In genomic region chr22:35547993-35548761, GRCh38 we compare ENCODE assay signal across 21 cellular contexts. TPM values are rescaled to one million over a fixed set of nuclear protein-coding genes. Genes with fewer than 3 reads are reported as not detected.
A peak's percentile ranks its signal among the peaks of the same experiment; 100 is the strongest.
DNase-seq lines count a peak whose midpoint lies in the region; ATAC-seq, FAIRE-seq and TF ChIP-seq lines count a peak whose summit lies in the region.
"Had no signal": no experiment of that assay in that cellular context is flagged by ENCODE, and none has a peak within 500 bp of the region (broad histone marks: within the 10 kb centered on the region; RNA-seq: fewer than 3 reads in every experiment).

No MANE protein-coding gene starts in this region.

- no peak for TF ChIP-seq EP300 in HepG2 (IDR thresholded peaks at IDR 0.05; ENCODE audit: low read depth in 2 of 2, low read length in 2 of 2)
- no peak for TF ChIP-seq EP300 in HepG2 (CRISPR knock-in tag; IDR thresholded peaks at IDR 0.05; ENCODE audit: borderline replicate concordance)
- no peak for TF ChIP-seq EP300 in SK-N-SH (IDR thresholded peaks at IDR 0.05; ENCODE audit: borderline replicate concordance in 1 of 2, low read depth in 1 of 2, low read length in 1 of 2)

- H3K36me3 ChIP-seq in HepG2 (replicated peaks in 1 of 2; ENCODE audit: control insufficient read depth in 1 of 2, insufficient read depth in 2 of 2, low read length in 2 of 2) (no peaks in the 10 kb centered on the region), right lobe of liver (no peaks in the 10 kb centered on the region), SK-N-SH (replicated peaks in 1 of 2; ENCODE audit: control insufficient read depth in 1 of 2, insufficient read depth in 2 of 2, low read length in 1 of 2) (no peaks in the 10 kb centered on the region)
- H3K36me3 ChIP-seq: SJSA1 had no signal

- no peaks in the 10 kb centered on the region for H3K79me2 ChIP-seq in HepG2 (ENCODE audit: insufficient read depth, low read length)
- H3K79me2 ChIP-seq in SK-N-SH (ENCODE audit: insufficient read depth): no peaks in the 10 kb centered on the region

- FAIRE-seq in HepG2 (lab: Jason Lieb, UNC): no peak
- FAIRE-seq: GM18507 had no signal

- no peaks in the 10 kb centered on the region for H3K36me3 Mint-ChIP-seq in activated T-helper 17 cell treated with anti-CD3 and anti-CD28 coated beads, Interleukin-2, amount 50 U/mL, for 72 hours (ENCODE audit: low read depth)
- H3K36me3 Mint-ChIP-seq: activated naive CD8-positive, alpha-beta T cell treated with anti-CD3 and anti-CD28 coated beads, Interleukin-2, amount 10 ng/mL, durations not matched to agents 7 days and 5 days; stimulated activated memory B cell treated with anti-CD40 and anti-IgM and Interleukin-4, amounts not matched to agents 10 μg/mL and 1 μg/mL and 100 μg/mL, for 72 hours had no signal

- H3F3A ChIP-seq in SK-N-SH (replicated peaks; ENCODE audit: insufficient read depth): no peaks in the 10 kb centered on the region

- no peak overlapping the region for H3K27ac Mint-ChIP-seq in activated T-helper 17 cell treated with anti-CD3 and anti-CD28 coated beads, Interleukin-2, amount 50 U/mL, for 72 hours
- H3K27ac Mint-ChIP-seq: activated naive CD8-positive, alpha-beta T cell treated with anti-CD3 and anti-CD28 coated beads, Interleukin-2, amount 10 ng/mL, durations not matched to agents 7 days and 5 days; stimulated activated memory B cell treated with anti-CD40 and anti-IgM and Interleukin-4, amounts not matched to agents 10 μg/mL and 1 μg/mL and 100 μg/mL, for 72 hours had no signal

- H3K4me2 ChIP-seq in HepG2 (ENCODE audit: low read depth, low read length): no peak overlapping the region
- H3K4me2 ChIP-seq in SK-N-SH: no peak overlapping the region

- H3K27ac ChIP-seq in HepG2 (ENCODE audit: extremely low read length, insufficient read depth, low read length) (no peak overlapping the region), right lobe of liver (no peak overlapping the region), SK-N-SH (ENCODE audit: low read depth in 2 of 2, low read length in 1 of 2) (no peak overlapping the region)
- H3K27ac ChIP-seq: SJSA1, VCaP had no signal

- TF ChIP-seq RAD21 in HepG2 (CRISPR knock-in tag; IDR thresholded peaks at IDR 0.05) (no peak), SK-N-SH (IDR thresholded peaks at IDR 0.05; ENCODE audit: low read length) (no peak)

- no peaks in the 10 kb centered on the region for H3K9me3 Mint-ChIP-seq in activated T-helper 17 cell treated with anti-CD3 and anti-CD28 coated beads, Interleukin-2, amount 50 U/mL, for 72 hours
- H3K9me3 Mint-ChIP-seq: activated naive CD8-positive, alpha-beta T cell treated with anti-CD3 and anti-CD28 coated beads, Interleukin-2, amount 10 ng/mL, durations not matched to agents 7 days and 5 days; stimulated activated memory B cell treated with anti-CD40 and anti-IgM and Interleukin-4, amounts not matched to agents 10 μg/mL and 1 μg/mL and 100 μg/mL, for 72 hours had no signal

- no peak overlapping the region for H3K4me3 ChIP-seq in HepG2 (replicated peaks in 1 of 3; ENCODE audit: insufficient read depth in 1 of 3, low read depth in 2 of 3, low read length in 3 of 3)
- H3K4me3 ChIP-seq in right lobe of liver: no peak overlapping the region
- no peak overlapping the region for H3K4me3 ChIP-seq in SK-N-SH (ENCODE audit: low read depth in 2 of 2, low read length in 1 of 2)
- H3K4me3 ChIP-seq in fibroblast of the aortic adventitia (ENCODE audit: low read depth, low read length): no peak overlapping the region
- H3K4me3 ChIP-seq: mucosa of descending colon, SJSA1 had no signal

- POLR2A ChIA-PET in HepG2 (lab: Yijun Ruan, JAX): no interaction called here
- POLR2A ChIA-PET in SK-N-SH (lab: Yijun Ruan, JAX): interaction anchor here (0.6 kb wide), 1 partner anchor 164 kb away, joined by 3 read pairs; no protein-coding TSS in a partner anchor

- no TSS peak for BruUV-seq in HepG2 (replicated peaks; lab: Mats Ljungman, UMichigan)

- H2AFZ ChIP-seq in HepG2 (ENCODE audit: low read length) (no peak overlapping the region), SK-N-SH (ENCODE audit: low read depth) (no peak overlapping the region)

- DNase-seq in HepG2 (ENCODE audit: low spot score) (no peak), right lobe of liver (no peak), SK-N-SH (no peak), fibroblast of the aortic adventitia (ENCODE audit: low read depth) (no peak), GM03348 (ENCODE audit: low spot score) (no peak), NCI-H526 (lab: John Stamatoyannopoulos, UW) (no peak)
- DNase-seq: activated CD8-positive, alpha-beta memory T cell treated with anti-CD3 and anti-CD28 coated beads, Interleukin-2, amount 50 U/mL, for 48 hours; activated naive CD8-positive, alpha-beta T cell treated with anti-CD3 and anti-CD28 coated beads, Interleukin-2, amount 10 ng/mL, durations not matched to agents 7 days and 5 days; islet precursor cell; KBM-7; mucosa of descending colon; NCI-H187; NCI-H774; stimulated activated CD4-positive, alpha-beta T cell treated with anti-CD3 and anti-CD28 coated beads, Interleukin-4, amount 100 ng/mL, for 1 hour had no signal

- no peak overlapping the region for H3K9ac ChIP-seq in HepG2 (ENCODE audit: insufficient read depth, low read depth, low read length)
- H3K9ac ChIP-seq in SK-N-SH: no peak overlapping the region

- intact Hi-C loops in HepG2 (cut with micrococcal nuclease; ENCODE audit: unreplicated experiment) (no loop called here), right lobe of liver (cut with DNase I) (no loop called here)

- ATAC-seq in HepG2 (no peak), right lobe of liver (no peak), GM19351 (IDR thresholded peaks at IDR 0.05; ENCODE audit: unreplicated experiment) (no peak)
- no peak for ATAC-seq in activated T-helper 17 cell treated with anti-CD3 and anti-CD28 coated beads, Interleukin-2, amount 50 U/mL, for 72 hours (replicated peaks)
- ATAC-seq: mucosa of descending colon; stimulated activated memory B cell treated with anti-CD40 and anti-IgM and Interleukin-4, amounts not matched to agents 10 μg/mL and 1 μg/mL and 100 μg/mL, for 72 hours had no signal

- H4K20me1 ChIP-seq in HepG2 (ENCODE audit: insufficient read depth, low read length) (no peaks in the 10 kb centered on the region), SK-N-SH (ENCODE audit: insufficient read depth) (no peaks in the 10 kb centered on the region)

- H3K9me3 ChIP-seq in HepG2 (ENCODE audit: low read length) (no peaks in the 10 kb centered on the region), right lobe of liver (no peaks in the 10 kb centered on the region), SK-N-SH (no peaks in the 10 kb centered on the region)
- H3K9me3 ChIP-seq: mucosa of descending colon, SJSA1 had no signal

- no peak overlapping the region for H3K4me3 Mint-ChIP-seq in activated T-helper 17 cell treated with anti-CD3 and anti-CD28 coated beads, Interleukin-2, amount 50 U/mL, for 72 hours
- H3K4me3 Mint-ChIP-seq: activated naive CD8-positive, alpha-beta T cell treated with anti-CD3 and anti-CD28 coated beads, Interleukin-2, amount 10 ng/mL, durations not matched to agents 7 days and 5 days; stimulated activated memory B cell treated with anti-CD40 and anti-IgM and Interleukin-4, amounts not matched to agents 10 μg/mL and 1 μg/mL and 100 μg/mL, for 72 hours had no signal

- in situ Hi-C loops in HepG2 (cut with HindIII; ENCODE audit: extremely low pct_ligation_motif_present, low pct_unique_long_range_greater_than_20kb): no loop called here

- CTCF ChIA-PET in HepG2 (lab: Yijun Ruan, JAX; ENCODE audit: low intra/inter-chr PET ratio, low total read pairs) (no interaction called here), SK-N-SH (lab: Yijun Ruan, JAX) (interaction anchor here (0.9 to 2.1 kb wide), 3 partner anchors 9 to 35 kb away, joined by 4 to 7 read pairs (median 4); no protein-coding TSS in a partner anchor)

- peaks cover 9% of the 10 kb centered on the region for H3K4me1 ChIP-seq in HepG2 (ENCODE audit: insufficient read depth, low read length)
- no peaks in the 10 kb centered on the region for H3K4me1 ChIP-seq in right lobe of liver
- peaks cover 0 to 8% of the 10 kb centered on the region in 2 experiments; a peak in 2 of 4 replicates for H3K4me1 ChIP-seq in SK-N-SH (ENCODE audit: control insufficient read depth in 1 of 2, insufficient read depth in 2 of 2, low read depth in 1 of 2, low read length in 1 of 2)
- H3K4me1 ChIP-seq: SJSA1 had no signal

- 31% methylated on average over 14 of the region's 14 CpGs for WGBS in HepG2 (ENCODE audit: low lambda C conversion rate)
- WGBS in right lobe of liver (ENCODE audit: insufficient coverage, low coverage, low lambda C conversion rate, missing lambda C conversion rate): 52% methylated on average over 12 of the region's 14 CpGs
- WGBS in SK-N-SH (ENCODE audit: low lambda C conversion rate): 93% methylated on average over 10 of the region's 14 CpGs

- H3K27me3 ChIP-seq in HepG2 (ENCODE audit: control insufficient read depth in 1 of 2, insufficient read depth in 2 of 2, low read length in 2 of 2) (peaks cover 7 to 64% of the 10 kb centered on the region in 2 experiments; a peak in 4 of 5 replicates), right lobe of liver (no peaks in the 10 kb centered on the region), SK-N-SH (ENCODE audit: insufficient read depth) (no peaks in the 10 kb centered on the region)

- TF ChIP-seq CTCF in HepG2 (CRISPR knock-in tag; IDR thresholded peaks at IDR 0.05) (no peak), right lobe of liver (IDR thresholded peaks at IDR 0.05) (no peak), SK-N-SH (IDR thresholded peaks at IDR 0.05) (peak; percentile 23), fibroblast of the aortic adventitia (IDR thresholded peaks at IDR 0.05; ENCODE audit: insufficient read depth, low read length) (peak; percentile 20)

- H3K27me3 Mint-ChIP-seq in activated T-helper 17 cell treated with anti-CD3 and anti-CD28 coated beads, Interleukin-2, amount 50 U/mL, for 72 hours: peaks cover 11% of the 10 kb centered on the region

- TF ChIP-seq POLR2A in HepG2 (IDR thresholded peaks at IDR 0.05; ENCODE audit: insufficient read depth in 1 of 2, low read depth in 2 of 2, low read length in 2 of 2) (no peak), right lobe of liver (IDR thresholded peaks at IDR 0.05) (no peak)

- no peaks in the 10 kb centered on the region for H3K9me2 ChIP-seq in SK-N-SH

- peaks cover 7% of the 10 kb centered on the region for H3K4me1 Mint-ChIP-seq in activated T-helper 17 cell treated with anti-CD3 and anti-CD28 coated beads, Interleukin-2, amount 50 U/mL, for 72 hours

RNA-seq across cellular contexts. Expression of gene RASD2, which starts 7.5 kb away (rescaled TPM):
- not detected in 2 replicates for total RNA-seq in HepG2 (2016; rRNA removed; fragmentation: Illumina TruSeq; extraction: Trizol)
- total RNA-seq in HepG2 (2016; cell fraction: cytosol; rRNA removed; fragmentation: Illumina TruSeq; extraction: Trizol; ENCODE audit: low read depth): not detected in 2 replicates
- not detected in 2 replicates for total RNA-seq in HepG2 (2016; cell fraction: insoluble cytoplasmic fraction; rRNA removed; fragmentation: Illumina TruSeq; extraction: Trizol)
- not detected in 2 replicates for total RNA-seq in HepG2 (2016; cell fraction: membrane; rRNA removed; fragmentation: Illumina TruSeq; extraction: Trizol)
- total RNA-seq in HepG2 (2016; cell fraction: nucleus; rRNA removed; fragmentation: Illumina TruSeq; extraction: Trizol): not detected in 2 replicates
- not detected in 2 replicates for polyA plus RNA-seq in HepG2 (2011; rRNA removed)
- not detected in 2 replicates for polyA plus RNA-seq in HepG2 (2011; cell fraction: cytosol; rRNA removed)
- polyA plus RNA-seq in HepG2 (2011; cell fraction: nucleus; rRNA removed): not detected in 2 replicates
- not detected in 2 replicates for polyA plus RNA-seq in HepG2 (2012)
- polyA plus RNA-seq in HepG2 (2016; cell fraction: cytosol; fragmentation: Illumina TruSeq; extraction: Trizol; ENCODE audit: low read depth): not detected in 2 replicates
- polyA plus RNA-seq in HepG2 (2016; cell fraction: insoluble cytoplasmic fraction; fragmentation: Illumina TruSeq; extraction: Trizol; ENCODE audit: low read depth): not detected in 2 replicates
- polyA plus RNA-seq in HepG2 (2016; cell fraction: membrane; fragmentation: Illumina TruSeq; extraction: Trizol; ENCODE audit: low read depth): not detected in 2 replicates
- polyA plus RNA-seq in HepG2 (2016; cell fraction: nucleus; fragmentation: Illumina TruSeq; extraction: Trizol; ENCODE audit: insufficient read depth, low read depth): not detected in 2 replicates
- polyA minus RNA-seq in HepG2 (2011; rRNA and poly(A)+ RNA removed; ENCODE audit: low replicate concordance): 0.14 TPM in 1 of 2 replicates, not detected in the other
- not detected in 2 replicates for polyA minus RNA-seq in HepG2 (2011; cell fraction: cytosol; rRNA and poly(A)+ RNA removed)
- polyA minus RNA-seq in HepG2 (2011; cell fraction: nucleus; rRNA and poly(A)+ RNA removed): not detected in 2 replicates
- total RNA-seq in right lobe of liver: under 1 TPM in 4 of 6 experiments, not detected in 2; 0.05 to 0.20 (median 0.07) TPM
- 0.13 and 0.30 TPM in 2 replicates for polyA plus RNA-seq in SK-N-SH (2012; rRNA removed)
- 0.10 and 0.21 TPM in 2 replicates for polyA plus RNA-seq in SK-N-SH (2012; cell fraction: cytosol; rRNA removed)
- polyA plus RNA-seq in SK-N-SH (2012; cell fraction: nucleus; rRNA removed): 0.49 and 0.54 TPM in 2 replicates
- total RNA-seq in fibroblast of the aortic adventitia (ENCODE audit: low replicate concordance): 0.09 TPM in 1 of 2 replicates, not detected in the other
- total RNA-seq in activated T-helper 17 cell treated with anti-CD3 and anti-CD28 coated beads, Interleukin-2, amount 50 U/mL, for 72 hours: under 1 TPM in 1 of 2 donors, not detected in 1; 0.37 TPM
- total RNA-seq: activated naive CD8-positive, alpha-beta T cell treated with anti-CD3 and anti-CD28 coated beads, Interleukin-2, amount 10 ng/mL, durations not matched to agents 7 days and 5 days; pulmonary artery endothelial cell; SJSA1 had no signal

Comparison
In these comparisons a context has a peak if more than half of its experiments do, and no peak if none do; other contexts are left out.
1. CTCF ChIP-seq: peak in SK-N-SH (single experiment) and fibroblast of the aortic adventitia (single experiment); none in HepG2 (single experiment) and right lobe of liver (0 of 4).
2. Of the 25 proteins assayed by ChIP-seq in both HepG2 and SK-N-SH: peak only in HepG2: none; only in SK-N-SH: CTCF; in both: none; in neither: 24.